ENCODE assay signal across 1 cellular context in genomic region chr3:123635220-123635619, GRCh38.
A peak's percentile ranks its signal among the peaks of the same experiment; 100 is the strongest.
TF ChIP-seq lines count a peak whose summit lies in the region.

No MANE protein-coding gene starts in this region.

TF ChIP-seq in WTC11, 78 proteins besides CTCF, POLR2A, EP300 and RAD21 (continued from another document):
- TF ChIP-seq ZBTB43 (CRISPR knock-in tag; IDR thresholded peaks at IDR 0.05) (no peak), ATF1 (CRISPR knock-in tag; IDR thresholded peaks at IDR 0.05) (no peak), ZNF423 (CRISPR knock-in tag; IDR thresholded peaks at IDR 0.05) (peak; percentile 12; the same call in 1 of the 2 replicates)
